In the genomic region with DNA sequence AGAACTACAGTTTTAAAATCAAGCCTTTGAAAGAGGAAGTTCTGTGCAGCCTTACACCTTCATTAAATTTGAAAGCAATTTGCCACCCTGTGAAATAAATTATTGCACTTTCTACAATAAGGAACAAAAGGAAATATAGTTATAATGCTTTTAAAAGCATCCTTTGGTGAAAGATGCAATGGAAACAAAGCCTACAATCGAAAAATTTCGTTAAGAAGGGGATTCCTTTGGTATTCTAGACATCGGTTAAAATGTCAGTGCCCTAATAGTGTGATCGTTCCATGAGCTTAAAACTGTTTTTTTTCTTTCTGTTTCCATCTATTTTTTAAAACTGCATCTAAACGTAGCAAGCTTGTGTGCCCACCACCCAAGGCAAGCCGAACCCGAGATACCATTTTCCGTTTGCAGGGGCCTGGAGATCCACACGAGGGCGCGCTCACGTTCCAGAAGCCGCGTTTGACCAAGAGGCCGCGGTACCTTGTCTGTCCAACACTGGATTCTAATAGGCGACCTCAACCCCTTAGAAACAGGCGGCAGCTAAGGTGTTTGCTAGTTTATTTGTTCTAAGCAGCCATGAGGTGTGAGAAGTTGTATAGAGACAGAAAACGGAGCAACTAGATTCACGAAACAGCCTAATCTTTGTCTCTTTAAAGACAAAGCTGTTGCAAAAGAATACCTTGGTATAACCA, we compare ENCODE assay signal across 2 cellular contexts.
TF ChIP-seq lines count a peak whose summit lies in the region.

No MANE protein-coding gene starts in this region.

TF ChIP-seq in GM23338, 12 proteins besides CTCF, POLR2A, EP300 and RAD21:
- TF ChIP-seq ZNF114 (CRISPR knock-in tag; IDR thresholded peaks at IDR 0.05) (no peak), POLR2AphosphoS5 (IDR thresholded peaks at IDR 0.05; ENCODE audit: low read depth) (no peak), STAT1 (IDR thresholded peaks at IDR 0.05; ENCODE audit: unreplicated experiment) (no peak), JUNB (IDR thresholded peaks at IDR 0.05; ENCODE audit: unreplicated experiment) (no peak), EZH2 (IDR thresholded peaks at IDR 0.05; ENCODE audit: low read depth, unreplicated experiment) (peak; percentile 79)
- TF ChIP-seq, protein P1, sequence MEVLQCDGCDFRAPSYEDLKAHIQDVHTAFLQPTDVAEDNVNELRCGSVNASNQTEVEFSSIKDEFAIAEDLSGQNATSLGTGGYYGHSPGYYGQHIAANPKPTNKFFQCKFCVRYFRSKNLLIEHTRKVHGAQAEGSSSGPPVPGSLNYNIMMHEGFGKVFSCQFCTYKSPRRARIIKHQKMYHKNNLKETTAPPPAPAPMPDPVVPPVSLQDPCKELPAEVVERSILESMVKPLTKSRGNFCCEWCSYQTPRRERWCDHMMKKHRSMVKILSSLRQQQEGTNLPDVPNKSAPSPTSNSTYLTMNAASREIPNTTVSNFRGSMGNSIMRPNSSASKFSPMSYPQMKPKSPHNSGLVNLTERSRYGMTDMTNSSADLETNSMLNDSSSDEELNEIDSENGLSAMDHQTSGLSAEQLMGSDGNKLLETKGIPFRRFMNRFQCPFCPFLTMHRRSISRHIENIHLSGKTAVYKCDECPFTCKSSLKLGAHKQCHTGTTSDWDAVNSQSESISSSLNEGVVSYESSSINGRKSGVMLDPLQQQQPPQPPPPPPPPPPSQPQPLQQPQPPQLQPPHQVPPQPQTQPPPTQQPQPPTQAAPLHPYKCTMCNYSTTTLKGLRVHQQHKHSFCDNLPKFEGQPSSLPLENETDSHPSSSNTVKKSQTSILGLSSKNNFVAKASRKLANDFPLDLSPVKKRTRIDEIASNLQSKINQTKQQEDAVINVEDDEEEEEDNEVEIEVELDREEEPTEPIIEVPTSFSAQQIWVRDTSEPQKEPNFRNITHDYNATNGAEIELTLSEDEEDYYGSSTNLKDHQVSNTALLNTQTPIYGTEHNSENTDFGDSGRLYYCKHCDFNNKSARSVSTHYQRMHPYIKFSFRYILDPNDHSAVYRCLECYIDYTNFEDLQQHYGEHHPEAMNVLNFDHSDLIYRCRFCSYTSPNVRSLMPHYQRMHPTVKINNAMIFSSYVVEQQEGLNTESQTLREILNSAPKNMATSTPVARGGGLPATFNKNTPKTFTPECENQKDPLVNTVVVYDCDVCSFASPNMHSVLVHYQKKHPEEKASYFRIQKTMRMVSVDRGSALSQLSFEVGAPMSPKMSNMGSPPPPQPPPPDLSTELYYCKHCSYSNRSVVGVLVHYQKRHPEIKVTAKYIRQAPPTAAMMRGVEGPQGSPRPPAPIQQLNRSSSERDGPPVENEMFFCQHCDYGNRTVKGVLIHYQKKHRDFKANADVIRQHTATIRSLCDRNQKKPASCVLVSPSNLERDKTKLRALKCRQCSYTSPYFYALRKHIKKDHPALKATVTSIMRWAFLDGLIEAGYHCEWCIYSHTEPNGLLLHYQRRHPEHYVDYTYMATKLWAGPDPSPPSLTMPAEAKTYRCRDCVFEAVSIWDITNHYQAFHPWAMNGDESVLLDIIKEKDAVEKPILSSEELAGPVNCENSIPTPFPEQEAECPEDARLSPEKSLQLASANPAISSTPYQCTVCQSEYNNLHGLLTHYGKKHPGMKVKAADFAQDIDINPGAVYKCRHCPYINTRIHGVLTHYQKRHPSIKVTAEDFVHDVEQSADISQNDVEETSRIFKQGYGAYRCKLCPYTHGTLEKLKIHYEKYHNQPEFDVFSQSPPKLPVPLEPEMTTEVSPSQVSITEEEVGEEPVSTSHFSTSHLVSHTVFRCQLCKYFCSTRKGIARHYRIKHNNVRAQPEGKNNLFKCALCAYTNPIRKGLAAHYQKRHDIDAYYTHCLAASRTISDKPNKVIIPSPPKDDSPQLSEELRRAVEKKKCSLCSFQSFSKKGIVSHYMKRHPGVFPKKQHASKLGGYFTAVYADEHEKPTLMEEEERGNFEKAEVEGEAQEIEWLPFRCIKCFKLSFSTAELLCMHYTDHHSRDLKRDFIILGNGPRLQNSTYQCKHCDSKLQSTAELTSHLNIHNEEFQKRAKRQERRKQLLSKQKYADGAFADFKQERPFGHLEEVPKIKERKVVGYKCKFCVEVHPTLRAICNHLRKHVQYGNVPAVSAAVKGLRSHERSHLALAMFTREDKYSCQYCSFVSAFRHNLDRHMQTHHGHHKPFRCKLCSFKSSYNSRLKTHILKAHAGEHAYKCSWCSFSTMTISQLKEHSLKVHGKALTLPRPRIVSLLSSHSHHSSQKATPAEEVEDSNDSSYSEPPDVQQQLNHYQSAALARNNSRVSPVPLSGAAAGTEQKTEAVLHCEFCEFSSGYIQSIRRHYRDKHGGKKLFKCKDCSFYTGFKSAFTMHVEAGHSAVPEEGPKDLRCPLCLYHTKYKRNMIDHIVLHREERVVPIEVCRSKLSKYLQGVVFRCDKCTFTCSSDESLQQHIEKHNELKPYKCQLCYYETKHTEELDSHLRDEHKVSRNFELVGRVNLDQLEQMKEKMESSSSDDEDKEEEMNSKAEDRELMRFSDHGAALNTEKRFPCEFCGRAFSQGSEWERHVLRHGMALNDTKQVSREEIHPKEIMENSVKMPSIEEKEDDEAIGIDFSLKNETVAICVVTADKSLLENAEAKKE (CRISPR knock-in tag; IDR thresholded peaks at IDR 0.05) = no peak
- TF ChIP-seq, protein P2, sequence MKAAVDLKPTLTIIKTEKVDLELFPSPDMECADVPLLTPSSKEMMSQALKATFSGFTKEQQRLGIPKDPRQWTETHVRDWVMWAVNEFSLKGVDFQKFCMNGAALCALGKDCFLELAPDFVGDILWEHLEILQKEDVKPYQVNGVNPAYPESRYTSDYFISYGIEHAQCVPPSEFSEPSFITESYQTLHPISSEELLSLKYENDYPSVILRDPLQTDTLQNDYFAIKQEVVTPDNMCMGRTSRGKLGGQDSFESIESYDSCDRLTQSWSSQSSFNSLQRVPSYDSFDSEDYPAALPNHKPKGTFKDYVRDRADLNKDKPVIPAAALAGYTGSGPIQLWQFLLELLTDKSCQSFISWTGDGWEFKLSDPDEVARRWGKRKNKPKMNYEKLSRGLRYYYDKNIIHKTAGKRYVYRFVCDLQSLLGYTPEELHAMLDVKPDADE (IDR thresholded peaks at IDR 0.05) = no peak
- TF ChIP-seq, protein P3, sequence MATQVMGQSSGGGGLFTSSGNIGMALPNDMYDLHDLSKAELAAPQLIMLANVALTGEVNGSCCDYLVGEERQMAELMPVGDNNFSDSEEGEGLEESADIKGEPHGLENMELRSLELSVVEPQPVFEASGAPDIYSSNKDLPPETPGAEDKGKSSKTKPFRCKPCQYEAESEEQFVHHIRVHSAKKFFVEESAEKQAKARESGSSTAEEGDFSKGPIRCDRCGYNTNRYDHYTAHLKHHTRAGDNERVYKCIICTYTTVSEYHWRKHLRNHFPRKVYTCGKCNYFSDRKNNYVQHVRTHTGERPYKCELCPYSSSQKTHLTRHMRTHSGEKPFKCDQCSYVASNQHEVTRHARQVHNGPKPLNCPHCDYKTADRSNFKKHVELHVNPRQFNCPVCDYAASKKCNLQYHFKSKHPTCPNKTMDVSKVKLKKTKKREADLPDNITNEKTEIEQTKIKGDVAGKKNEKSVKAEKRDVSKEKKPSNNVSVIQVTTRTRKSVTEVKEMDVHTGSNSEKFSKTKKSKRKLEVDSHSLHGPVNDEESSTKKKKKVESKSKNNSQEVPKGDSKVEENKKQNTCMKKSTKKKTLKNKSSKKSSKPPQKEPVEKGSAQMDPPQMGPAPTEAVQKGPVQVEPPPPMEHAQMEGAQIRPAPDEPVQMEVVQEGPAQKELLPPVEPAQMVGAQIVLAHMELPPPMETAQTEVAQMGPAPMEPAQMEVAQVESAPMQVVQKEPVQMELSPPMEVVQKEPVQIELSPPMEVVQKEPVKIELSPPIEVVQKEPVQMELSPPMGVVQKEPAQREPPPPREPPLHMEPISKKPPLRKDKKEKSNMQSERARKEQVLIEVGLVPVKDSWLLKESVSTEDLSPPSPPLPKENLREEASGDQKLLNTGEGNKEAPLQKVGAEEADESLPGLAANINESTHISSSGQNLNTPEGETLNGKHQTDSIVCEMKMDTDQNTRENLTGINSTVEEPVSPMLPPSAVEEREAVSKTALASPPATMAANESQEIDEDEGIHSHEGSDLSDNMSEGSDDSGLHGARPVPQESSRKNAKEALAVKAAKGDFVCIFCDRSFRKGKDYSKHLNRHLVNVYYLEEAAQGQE (IDR thresholded peaks at IDR 0.05; ENCODE audit: unreplicated experiment) = no peak

TF ChIP-seq in endothelial cell of umbilical vein, 7 proteins besides CTCF, POLR2A, EP300 and RAD21:
- no peak for TF ChIP-seq EZH2 (IDR thresholded peaks at IDR 0.05; ENCODE audit: borderline replicate concordance, low read depth, low read length, severe bottlenecking)
- TF ChIP-seq JUN (IDR thresholded peaks at IDR 0.05; ENCODE audit: borderline replicate concordance, insufficient read depth, insufficient read length, low read depth) = no peak
- no peak for TF ChIP-seq MYC (IDR thresholded peaks at IDR 0.05; ENCODE audit: low read depth, low read length)
